ENCODE assay signal across 21 cellular contexts in the genomic region with DNA sequence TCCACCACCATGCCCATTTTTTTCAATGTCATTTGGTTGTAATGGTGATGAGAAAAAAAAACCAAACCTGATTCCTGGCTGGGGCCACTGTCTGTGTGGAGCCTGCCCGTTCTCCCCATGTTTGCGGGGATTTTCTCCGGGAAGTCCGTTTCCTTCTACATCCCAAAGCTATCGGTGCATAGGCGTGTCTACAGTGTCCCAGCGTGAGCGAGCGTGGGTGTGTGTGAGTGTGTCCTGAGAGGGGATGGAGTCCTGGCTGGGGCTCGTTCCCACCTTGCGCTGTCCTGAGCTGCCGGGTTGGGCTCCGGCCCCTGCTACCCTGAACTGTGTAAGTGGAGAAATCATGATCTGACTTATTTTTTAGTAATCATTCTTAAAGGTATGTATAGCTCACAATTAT. TPM values are rescaled to one million over a fixed set of nuclear protein-coding genes. Genes with fewer than 3 reads are reported as not detected.
"Had no signal": no experiment of that assay in that cellular context is flagged by ENCODE, and none has a peak within 500 bp of the region (broad histone marks: within the 10 kb centered on the region; RNA-seq: fewer than 3 reads in every experiment).

No MANE protein-coding gene starts in this region.

- H3K27ac Mint-ChIP-seq: endodermal cell; naive thymus-derived CD8-positive, alpha-beta T cell; progenitor cell of endocrine pancreas had no signal

- DNase-seq: colonic mucosa; effector CD4-positive, alpha-beta T cell; erythroblast; foreskin keratinocyte; hippocampal formation; left colon; mammary epithelial cell; mucosa of descending colon; ovary; right cardiac atrium; small intestine; stimulated activated CD4-positive, alpha-beta T cell treated with anti-CD3 and anti-CD28 coated beads, Interleukin-12 subunit alpha, Interleukin-12 subunit beta, amount 100 ng/mL, for 4 hours; stimulated activated naive CD4-positive, alpha-beta T cell treated with Interleukin-2 at 50 U/mL for 16 hours; trophoblast cell; uterus had no signal

- H3K9me3 Mint-ChIP-seq: naive thymus-derived CD8-positive, alpha-beta T cell; neural crest cell had no signal

- H3K4me3 Mint-ChIP-seq: endodermal cell; naive thymus-derived CD8-positive, alpha-beta T cell; neural crest cell had no signal

- H3K27me3 Mint-ChIP-seq: naive thymus-derived CD8-positive, alpha-beta T cell; progenitor cell of endocrine pancreas had no signal

- H3K36me3 Mint-ChIP-seq: naive thymus-derived CD8-positive, alpha-beta T cell had no signal

- ATAC-seq: foreskin keratinocyte; left colon; mucosa of descending colon; naive thymus-derived CD8-positive, alpha-beta T cell; right cardiac atrium had no signal

RNA-seq across cellular contexts. Expression of a gene that starts 7.3 kb away (rescaled TPM):
- total RNA-seq: endothelial cell of umbilical vein, foreskin keratinocyte, kidney epithelial cell had no signal
